Comparison of ENCODE assay signal across 11 cellular contexts in the genomic region with DNA sequence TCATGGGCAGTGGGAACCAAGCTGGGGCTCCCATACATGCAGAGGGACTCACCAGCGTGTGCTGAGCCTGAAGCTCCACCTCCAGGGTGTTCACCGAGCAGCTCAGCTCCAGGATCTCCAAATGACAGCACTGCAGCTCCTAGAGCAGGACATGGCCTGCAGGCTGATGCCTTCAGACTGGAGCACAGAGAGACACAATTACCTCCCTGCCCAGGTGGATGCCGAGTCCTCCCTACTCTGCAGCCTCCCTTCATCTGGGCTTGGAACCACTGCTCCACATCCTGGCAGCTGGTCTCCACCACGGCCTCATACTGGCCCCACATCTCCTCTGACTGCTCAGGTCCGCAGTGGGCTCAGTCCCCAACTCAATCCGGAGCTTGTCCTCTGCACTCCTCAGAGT. TPM values are rescaled to one million over a fixed set of nuclear protein-coding genes. Genes with fewer than 3 reads are reported as not detected.
"Had no signal": no experiment of that assay in that cellular context is flagged by ENCODE, and none has a peak within 500 bp of the region (broad histone marks: within the 10 kb centered on the region; RNA-seq: fewer than 3 reads in every experiment).

No MANE protein-coding gene starts in this region.

- DNase-seq: GOT3, H7, HFFc6, KBM-7 had no signal

- H3K9ac ChIP-seq: GM23248 had no signal

- H3K4me3 Mint-ChIP-seq: HFFc6, IgD-negative memory B cell had no signal

- H3K9me3 ChIP-seq: HAP-1 had no signal

- H3K4me3 ChIP-seq: GM23248, HAP-1 had no signal

- H3K27ac Mint-ChIP-seq: HFFc6, IgD-negative memory B cell had no signal

- ATAC-seq: HCT116 had no signal

- H2AFZ ChIP-seq: GM23248 had no signal

- H3K4me1 ChIP-seq: HAP-1 had no signal

- H3K36me3 ChIP-seq: HAP-1 had no signal

- H3K4me1 Mint-ChIP-seq: IgD-negative memory B cell had no signal

- H3K27ac ChIP-seq: GM23248, HL-60 had no signal

RNA-seq across cellular contexts. Expression of gene KRT38, which starts 8.2 kb away (rescaled TPM):
- total RNA-seq: GM23248, H4, H7, HT1080 had no signal
- polyA plus RNA-seq: GM23248, IgD-negative memory B cell had no signal

RNA-seq across cellular contexts. Expression of gene KRT32, which starts 18.2 kb away (rescaled TPM):
- total RNA-seq: GM23248, H4, H7, HT1080 had no signal
- polyA plus RNA-seq: GM23248, IgD-negative memory B cell had no signal

RNA-seq across cellular contexts. Expression of gene KRT37, which starts 24.6 kb away (rescaled TPM):
- total RNA-seq: GM23248, H4, H7, HFFc6, HT1080 had no signal
- polyA plus RNA-seq: GM23248, IgD-negative memory B cell had no signal

RNA-seq across cellular contexts. Expression of gene KRT35, which starts 31.9 kb away (rescaled TPM):
- total RNA-seq: GM23248, H4, H7, HFFc6, HT1080 had no signal
- polyA plus RNA-seq: GM23248, IgD-negative memory B cell had no signal

RNA-seq across cellular contexts. Expression of gene KRT36, which starts 40.7 kb away (rescaled TPM):
- total RNA-seq: GM23248, H4, H7, HFFc6, HT1080 had no signal
- polyA plus RNA-seq: GM23248, IgD-negative memory B cell had no signal
